In the genomic region with DNA sequence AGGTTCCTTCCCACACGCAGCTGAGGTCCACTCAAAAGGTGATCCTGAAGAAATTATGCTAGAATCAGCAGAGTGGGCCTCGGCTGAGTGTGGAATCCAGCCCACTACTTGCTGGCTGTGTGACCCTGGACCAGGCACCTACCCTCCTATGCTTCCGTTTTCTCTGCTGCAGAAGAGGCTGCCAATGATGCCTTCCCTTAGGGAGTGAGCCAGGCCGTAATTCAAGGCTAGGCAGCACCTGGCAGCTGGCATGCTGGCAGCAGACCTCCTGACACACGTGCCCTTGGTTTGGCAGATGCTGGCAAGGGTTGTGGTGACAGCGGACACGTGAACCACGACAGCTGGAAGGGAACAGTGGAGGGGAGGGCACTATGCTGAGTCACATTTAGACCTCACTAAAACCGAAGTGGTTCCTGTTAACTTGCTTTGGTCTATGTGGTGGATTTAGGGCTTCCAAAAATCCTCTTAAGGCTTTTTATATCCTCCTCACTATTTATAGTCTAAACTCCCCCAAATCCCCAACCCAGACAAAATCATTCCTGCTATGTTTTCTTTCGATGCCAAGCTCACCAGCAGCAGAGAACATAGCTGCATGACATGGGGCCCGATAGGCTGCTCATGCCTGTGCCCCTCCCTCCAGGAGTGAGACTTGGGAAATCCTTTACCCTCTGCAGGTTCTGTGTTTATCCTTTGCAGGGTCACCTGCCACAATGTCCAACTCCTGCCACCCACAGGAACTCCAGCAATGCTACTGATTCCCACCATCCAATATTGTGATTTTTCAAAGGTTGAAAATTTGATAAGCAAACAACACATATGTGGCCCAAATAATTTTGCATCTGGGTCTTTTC, we compare ENCODE assay signal across 9 cellular contexts. TPM values are rescaled to one million over a fixed set of nuclear protein-coding genes. Genes with fewer than 3 reads are reported as not detected.
DNase-seq lines count a peak whose midpoint lies in the region; ATAC-seq and TF ChIP-seq lines count a peak whose summit lies in the region.
"Had no signal": no experiment of that assay in that cellular context is flagged by ENCODE, and none has a peak within 500 bp of the region (broad histone marks: within the 10 kb centered on the region; RNA-seq: fewer than 3 reads in every experiment).

No MANE protein-coding gene starts in this region.

- DNase-seq in activated CD8-positive, alpha-beta memory T cell treated with anti-CD3 and anti-CD28 coated beads for 24 hours, result peak; percentile 52
- no peak for DNase-seq in activated CD8-positive, alpha-beta memory T cell treated with anti-CD3 and anti-CD28 coated beads, Interleukin-2, amount 50 U/mL, for 48 hours
- DNase-seq in OCI-M1 (lab: John Stamatoyannopoulos, UW) (peak; percentile 27), medulla oblongata (ENCODE audit: extremely low spot score) (peak; percentile 54), uterus (no peak), dedifferentiated amniotic fluid mesenchymal stem cell (ENCODE audit: extremely low spot score) (no peak), NCI-H1436 treated with DMSO at 0.1 percent for 48 hours (lab: John Stamatoyannopoulos, UW) (no peak)

- no peaks in the 10 kb centered on the region for H3K36me3 ChIP-seq in uterus

- peaks cover 0 to 4% of the 10 kb centered on the region in 2 donors for H3K27me3 ChIP-seq in uterus

- H3K4me1 ChIP-seq in uterus, result no peaks in the 10 kb centered on the region

- intact Hi-C loops in uterus (cut with DNase I; ENCODE audit: low total_unique reads), result no loop called here

- no peak for TF ChIP-seq POLR2A in uterus (IDR thresholded peaks at IDR 0.05)

- H3K27ac ChIP-seq in uterus, result no peak overlapping the region
- H3K27ac ChIP-seq: SK-N-MC had no signal

- no peaks in the 10 kb centered on the region for H3K9me3 ChIP-seq in uterus

- no peak for TF ChIP-seq CTCF in uterus (IDR thresholded peaks at IDR 0.05)

- ATAC-seq in HG03175 (IDR thresholded peaks at IDR 0.05; ENCODE audit: unreplicated experiment), result peak; percentile 65

- no peak overlapping the region for H3K4me3 ChIP-seq in uterus
- H3K4me3 ChIP-seq: SK-N-MC had no signal

RNA-seq across cellular contexts. Expression of gene PCSK6, which starts 10.6 kb away (rescaled TPM):
- 10 to 100 TPM in 2 of 4 donors, 1 to 10 TPM in 2; 1.4 to 12.8 (median 6.9) TPM for total RNA-seq in uterus

Comparison
In these comparisons a context has a peak if more than half of its experiments do, and no peak if none do; other contexts are left out.
1. DNase-seq: peak in activated CD8-positive, alpha-beta memory T cell treated with anti-CD3 and anti-CD28 coated beads for 24 hours (single experiment), OCI-M1 (single experiment) and medulla oblongata (single experiment); none in activated CD8-positive, alpha-beta memory T cell treated with anti-CD3 and anti-CD28 coated beads, Interleukin-2, amount 50 U/mL, for 48 hours (single experiment), uterus (0 of 2), dedifferentiated amniotic fluid mesenchymal stem cell (single experiment) and NCI-H1436 treated with DMSO at 0.1 percent for 48 hours (single experiment).